In genomic region chr2:71724793-71725192, GRCh38 we compare ENCODE assay signal across 37 cellular contexts.
DNase-seq lines count a peak whose midpoint lies in the region; ATAC-seq, FAIRE-seq and TF ChIP-seq lines count a peak whose summit lies in the region.
"Had no signal": no experiment of that assay in that cellular context is flagged by ENCODE, and none has a peak within 500 bp of the region (broad histone marks: within the 10 kb centered on the region; RNA-seq: fewer than 3 reads in every experiment).

No MANE protein-coding gene starts in this region.

- no peak overlapping the region for H3K27ac ChIP-seq in HepG2 (ENCODE audit: extremely low read length, insufficient read depth, low read length)
- no peak overlapping the region for H3K27ac ChIP-seq in right lobe of liver
- H3K27ac ChIP-seq in HEK293 (ENCODE audit: extremely low read depth, low read depth, low read length), result no peak overlapping the region
- H3K27ac ChIP-seq in K562 (ENCODE audit: extremely low read depth, low read depth, low read length), result no peak overlapping the region
- no peak overlapping the region for H3K27ac ChIP-seq in SJCRH30
- H3K27ac ChIP-seq: 22Rv1; A549; BLaER1; BLaER1 treated with 17β-estradiol and CSF1 and Interleukin-3, amounts not matched to agents 10 nM and 100 nM; C4-2B had no signal

- TF ChIP-seq RAD21 in HepG2 (CRISPR knock-in tag; IDR thresholded peaks at IDR 0.05) (no peak), K562 (CRISPR knock-in tag; conservative IDR thresholded peaks at IDR 0.05 in 1 of 2, IDR thresholded peaks at IDR 0.05 in 1 of 2) (no peak)

- H3K27me3 Mint-ChIP-seq in activated CD4-positive, alpha-beta memory T cell treated with anti-CD3 and anti-CD28 coated beads, Interleukin-2, amount 10 ng/mL, durations not matched to agents 7 days and 5 days, result peaks cover 4% of the 10 kb centered on the region
- H3K27me3 Mint-ChIP-seq: B cell; CD4-positive, CD25-positive, alpha-beta regulatory T cell had no signal

- TF ChIP-seq EP300 in HepG2 (IDR thresholded peaks at IDR 0.05; ENCODE audit: low read depth in 2 of 2, low read length in 2 of 2) (no peak), HepG2 (CRISPR knock-in tag; IDR thresholded peaks at IDR 0.05; ENCODE audit: borderline replicate concordance) (no peak), K562 (IDR thresholded peaks at IDR 0.05; ENCODE audit: low read length) (no peak)

- peaks cover 9% of the 10 kb centered on the region for H3K9me3 Mint-ChIP-seq in activated CD4-positive, alpha-beta memory T cell treated with anti-CD3 and anti-CD28 coated beads, Interleukin-2, amount 10 ng/mL, durations not matched to agents 7 days and 5 days
- H3K9me3 Mint-ChIP-seq: CD4-positive, alpha-beta T cell had no signal

- TF ChIP-seq POLR2A in HepG2 (IDR thresholded peaks at IDR 0.05; ENCODE audit: insufficient read depth in 1 of 2, low read depth in 2 of 2, low read length in 2 of 2) (no peak), right lobe of liver (IDR thresholded peaks at IDR 0.05) (no peak), K562 (conservative IDR thresholded peaks at IDR 0.05) (no peak)

- POLR2A ChIA-PET in HepG2 (lab: Yijun Ruan, JAX) (no interaction called here), HEK293 (lab: Yijun Ruan, JAX) (no interaction called here), K562 (lab: Yijun Ruan, JAX) (no interaction called here)
- POLR2A ChIA-PET in activated CD4-positive, alpha-beta memory T cell treated with anti-CD3 and anti-CD28 coated beads, Interleukin-2, amount 10 ng/mL, durations not matched to agents 7 days and 5 days (lab: Charles Lee), result no interaction called here

- 0% methylated on average over 1 of the region's 1 CpG for WGBS in HepG2 (ENCODE audit: low lambda C conversion rate)
- WGBS in right lobe of liver (ENCODE audit: insufficient coverage, low coverage, low lambda C conversion rate, missing lambda C conversion rate), result 23% methylated on average over 1 of the region's 1 CpG
- WGBS in K562 (ENCODE audit: insufficient coverage, low coverage, missing lambda C conversion rate), result 0% methylated on average over 1 of the region's 1 CpG

- no peak for DNase-seq in HepG2 (ENCODE audit: low spot score)
- DNase-seq in right lobe of liver, result no peak
- no peak for DNase-seq in adipocyte (ENCODE audit: low read depth)
- no peak for DNase-seq in K562 (ENCODE audit: extremely low read depth in 1 of 4, low spot score in 3 of 4)
- DNase-seq in glomerular visceral epithelial cell (ENCODE audit: extremely low spot score), result no peak
- DNase-seq in SJCRH30, result no peak
- DNase-seq in activated CD4-positive, alpha-beta memory T cell treated with anti-CD3 and anti-CD28 coated beads, Interleukin-2, amount 10 ng/mL, durations not matched to agents 7 days and 5 days, result no peak
- DNase-seq: 8988T; ACHN; AML-193; BE2C; C1 segment of cervical spinal cord; Caco-2; Calu3; CD4-positive, alpha-beta memory T cell; CD4-positive, alpha-beta T cell; CD4-positive, CD25-positive, alpha-beta regulatory T cell; CD8-positive, alpha-beta memory T cell; CD8-positive, alpha-beta T cell; COR-L47; DMS 273 treated with DMSO at 0.1 percent for 48 hours; DMS153; DMS53; DMS79; DMS79 treated with DMSO at 0.1 percent for 48 hours; DND-41; EL had no signal

- no peaks in the 10 kb centered on the region for H3K36me3 Mint-ChIP-seq in activated CD4-positive, alpha-beta memory T cell treated with anti-CD3 and anti-CD28 coated beads, Interleukin-2, amount 10 ng/mL, durations not matched to agents 7 days and 5 days (ENCODE audit: low read depth)
- H3K36me3 Mint-ChIP-seq: CD14-positive monocyte; CD4-positive, alpha-beta memory T cell; CD4-positive, CD25-positive, alpha-beta regulatory T cell; CD8-positive, alpha-beta memory T cell; CD8-positive, alpha-beta T cell had no signal

- ATAC-seq in HepG2 (no peak), right lobe of liver (no peak), K562 (no peak)
- ATAC-seq: A549; CD8-positive, alpha-beta T cell had no signal

- CTCF ChIA-PET in HepG2 (lab: Yijun Ruan, JAX; ENCODE audit: low intra/inter-chr PET ratio, low total read pairs) (no interaction called here), HEK293 (lab: Yijun Ruan, JAX) (no interaction called here), K562 (lab: Yijun Ruan, JAX; ENCODE audit: low intra/inter-chr PET ratio) (no interaction called here)
- CTCF ChIA-PET in activated CD4-positive, alpha-beta memory T cell treated with anti-CD3 and anti-CD28 coated beads, Interleukin-2, amount 10 ng/mL, durations not matched to agents 7 days and 5 days (lab: Charles Lee), result no interaction called here

- H3K9ac ChIP-seq in HepG2 (ENCODE audit: insufficient read depth, low read depth, low read length) (no peak overlapping the region), adipocyte (ENCODE audit: low read length) (no peak overlapping the region), K562 (ENCODE audit: insufficient read depth in 1 of 2, low read depth in 2 of 2, low read length in 2 of 2) (no peak overlapping the region)
- H3K9ac ChIP-seq: BLaER1; BLaER1 treated with 17β-estradiol and CSF1 and Interleukin-3, amounts not matched to agents 10 nM and 100 nM had no signal

- H3K27me3 ChIP-seq in HepG2 (ENCODE audit: control insufficient read depth in 1 of 2, insufficient read depth in 2 of 2, low read length in 2 of 2) (peaks cover 0 to 5% of the 10 kb centered on the region in 2 experiments; a peak in 1 of 5 replicates), right lobe of liver (no peaks in the 10 kb centered on the region), adipocyte (replicated peaks; ENCODE audit: control insufficient read depth, insufficient read depth, low read length) (no peaks in the 10 kb centered on the region), K562 (ENCODE audit: control insufficient read depth in 2 of 2, insufficient read depth in 2 of 2, low read length in 2 of 2) (peaks cover 0 to 3% of the 10 kb centered on the region in 2 experiments; a peak in 2 of 5 replicates), SJCRH30 (no peaks in the 10 kb centered on the region)
- H3K27me3 ChIP-seq: BE2C; BLaER1; BLaER1 treated with 17β-estradiol and CSF1 and Interleukin-3, amounts not matched to agents 10 nM and 100 nM had no signal

- no peaks in the 10 kb centered on the region for H3K36me3 ChIP-seq in HepG2 (replicated peaks in 1 of 2; ENCODE audit: control insufficient read depth in 1 of 2, insufficient read depth in 2 of 2, low read length in 2 of 2)
- no peaks in the 10 kb centered on the region for H3K36me3 ChIP-seq in right lobe of liver
- no peaks in the 10 kb centered on the region for H3K36me3 ChIP-seq in HEK293 (ENCODE audit: control insufficient read depth in 2 of 2, insufficient read depth in 1 of 2, low read length in 2 of 2)
- H3K36me3 ChIP-seq in adipocyte (ENCODE audit: control insufficient read depth, insufficient read depth, low read length, severe bottlenecking), result no peaks in the 10 kb centered on the region
- no peaks in the 10 kb centered on the region for H3K36me3 ChIP-seq in K562 (ENCODE audit: control insufficient read depth, insufficient read depth, low read length)
- H3K36me3 ChIP-seq in SJCRH30, result no peaks in the 10 kb centered on the region
- H3K36me3 ChIP-seq: BE2C; BLaER1; BLaER1 treated with 17β-estradiol and CSF1 and Interleukin-3, amounts not matched to agents 10 nM and 100 nM had no signal

- intact Hi-C loops in HepG2 (cut with micrococcal nuclease; ENCODE audit: unreplicated experiment) (no loop called here), right lobe of liver (cut with DNase I) (no loop called here), K562 (cut with micrococcal nuclease) (no loop called here)

- H3K4me1 ChIP-seq in HepG2 (ENCODE audit: insufficient read depth, low read length) (peaks cover 24% of the 10 kb centered on the region), right lobe of liver (peaks cover 0 to 6% (median 0%) of the 10 kb centered on the region in 4 donors), HEK293 (ENCODE audit: control insufficient read depth, insufficient read depth, low read length) (no peaks in the 10 kb centered on the region), adipocyte (ENCODE audit: control insufficient read depth, insufficient read depth, low read length) (peaks cover 40% of the 10 kb centered on the region), K562 (replicated peaks in 1 of 2; ENCODE audit: control insufficient read depth in 2 of 2, insufficient read depth in 2 of 2, low read length in 2 of 2) (no peaks in the 10 kb centered on the region), SJCRH30 (peaks cover 10% of the 10 kb centered on the region; the same call in 1 of the 2 replicates)
- H3K4me1 ChIP-seq: A549, BE2C had no signal

- BruUV-seq in HepG2 (replicated peaks; lab: Mats Ljungman, UMichigan), result no TSS peak
- no TSS peak for BruUV-seq in K562 (replicated peaks; lab: Mats Ljungman, UMichigan)

- no peaks in the 10 kb centered on the region for H3K4me1 Mint-ChIP-seq in activated CD4-positive, alpha-beta memory T cell treated with anti-CD3 and anti-CD28 coated beads, Interleukin-2, amount 10 ng/mL, durations not matched to agents 7 days and 5 days
- H3K4me1 Mint-ChIP-seq: B cell; CD14-positive monocyte; CD4-positive, alpha-beta memory T cell; CD4-positive, CD25-positive, alpha-beta regulatory T cell; CD8-positive, alpha-beta memory T cell had no signal

- in situ Hi-C loops in HepG2 (cut with HindIII; ENCODE audit: extremely low pct_ligation_motif_present, low pct_unique_long_range_greater_than_20kb), result no loop called here
- in situ Hi-C loops in K562 (cut with MboI), result no loop called here

- H3K79me2 ChIP-seq in HepG2 (ENCODE audit: insufficient read depth, low read length) (no peaks in the 10 kb centered on the region), K562 (ENCODE audit: control insufficient read depth, insufficient read depth, low read length) (no peaks in the 10 kb centered on the region)

- H3K4me2 ChIP-seq in HepG2 (ENCODE audit: low read depth, low read length) (no peak overlapping the region), K562 (ENCODE audit: insufficient read depth, low read length) (no peak overlapping the region)
- H3K4me2 ChIP-seq: A549; BLaER1; BLaER1 treated with 17β-estradiol and CSF1 and Interleukin-3, amounts not matched to agents 10 nM and 100 nM had no signal

- no peak overlapping the region for H3K27ac Mint-ChIP-seq in activated CD4-positive, alpha-beta memory T cell treated with anti-CD3 and anti-CD28 coated beads, Interleukin-2, amount 10 ng/mL, durations not matched to agents 7 days and 5 days
- H3K27ac Mint-ChIP-seq: B cell; CD14-positive monocyte; CD4-positive, alpha-beta memory T cell; CD4-positive, alpha-beta T cell; CD4-positive, CD25-positive, alpha-beta regulatory T cell; CD8-positive, alpha-beta memory T cell; CD8-positive, alpha-beta T cell had no signal

- TF ChIP-seq CTCF in HepG2 (CRISPR knock-in tag; IDR thresholded peaks at IDR 0.05) (no peak), right lobe of liver (IDR thresholded peaks at IDR 0.05) (no peak), HEK293 (tag by site-specific recombination; IDR thresholded peaks at IDR 0.05) (no peak), K562 (IDR thresholded peaks at IDR 0.05 in 2 of 3, conservative IDR thresholded peaks at IDR 0.05 in 1 of 3; ENCODE audit: insufficient read depth in 2 of 3, low read depth in 1 of 3, low read length in 3 of 3) (no peak)

- H3K9me1 ChIP-seq in K562 (ENCODE audit: control insufficient read depth, insufficient read depth, low read length), result no peaks in the 10 kb centered on the region

- H2AFZ ChIP-seq in HepG2 (ENCODE audit: low read length) (no peak overlapping the region), K562 (ENCODE audit: low read depth, low read length) (no peak overlapping the region)

- no peak for FAIRE-seq in HepG2 (lab: Jason Lieb, UNC)
- FAIRE-seq in K562 (lab: Jason Lieb, UNC), result no peak
- FAIRE-seq: A204.1, A549, D721Med had no signal

- H3K4me3 ChIP-seq in HepG2 (replicated peaks in 1 of 3; ENCODE audit: insufficient read depth in 1 of 3, low read depth in 2 of 3, low read length in 3 of 3) (no peak overlapping the region), right lobe of liver (no peak overlapping the region), HEK293 (ENCODE audit: low read depth, low read length) (no peak overlapping the region), adipocyte (ENCODE audit: low read length) (peak overlapping the region; percentile 8), K562 (no peak overlapping the region), SJCRH30 (no peak overlapping the region)
- H3K4me3 ChIP-seq: A549; BLaER1; BLaER1 treated with 17β-estradiol and CSF1 and Interleukin-3, amounts not matched to agents 10 nM and 100 nM had no signal

- peaks cover 12% of the 10 kb centered on the region for H3K9me3 ChIP-seq in HepG2 (ENCODE audit: low read length)
- no peaks in the 10 kb centered on the region for H3K9me3 ChIP-seq in right lobe of liver
- H3K9me3 ChIP-seq in HEK293 (ENCODE audit: control insufficient read depth, insufficient read depth, low read depth, low read length), result no peaks in the 10 kb centered on the region; the same call in 1 of the 2 replicates
- H3K9me3 ChIP-seq in adipocyte (ENCODE audit: control insufficient read depth, low read length), result peaks cover 18% of the 10 kb centered on the region
- H3K9me3 ChIP-seq in K562 (replicated peaks; ENCODE audit: control insufficient read depth, insufficient read depth, low read depth, low read length), result peaks cover 2% of the 10 kb centered on the region; the same call in 1 of the 2 replicates
- H3K9me3 ChIP-seq in SJCRH30 (replicated peaks), result peaks cover 13% of the 10 kb centered on the region
- H3K9me3 ChIP-seq: BE2C had no signal

- H4K20me1 ChIP-seq in HepG2 (ENCODE audit: insufficient read depth, low read length) (no peaks in the 10 kb centered on the region), K562 (replicated peaks; ENCODE audit: control insufficient read depth, insufficient read depth, low read length) (no peaks in the 10 kb centered on the region)
- H4K20me1 ChIP-seq: BLaER1; BLaER1 treated with 17β-estradiol and CSF1 and Interleukin-3, amounts not matched to agents 10 nM and 100 nM had no signal

- H3K4me3 Mint-ChIP-seq in activated CD4-positive, alpha-beta memory T cell treated with anti-CD3 and anti-CD28 coated beads, Interleukin-2, amount 10 ng/mL, durations not matched to agents 7 days and 5 days, result no peak overlapping the region
- H3K4me3 Mint-ChIP-seq: B cell; CD14-positive monocyte; CD4-positive, alpha-beta memory T cell; CD4-positive, alpha-beta T cell; CD4-positive, CD25-positive, alpha-beta regulatory T cell; CD8-positive, alpha-beta memory T cell; CD8-positive, alpha-beta T cell had no signal

Comparison
In these comparisons a context has a peak if more than half of its experiments do, and no peak if none do; other contexts are left out.
1. Of the 241 proteins assayed by ChIP-seq in both HepG2 and K562: peak only in HepG2: none; only in K562: none; in both: ZFP1; in neither: 240.